ENCODE assay signal across 8 cellular contexts in genomic region chr9:37408933-37409710, GRCh38. TPM values are rescaled to one million over a fixed set of nuclear protein-coding genes. Genes with fewer than 3 reads are reported as not detected.
DNase-seq lines count a peak whose midpoint lies in the region; ATAC-seq and TF ChIP-seq lines count a peak whose summit lies in the region.

No MANE protein-coding gene starts in this region.

- H3F3A ChIP-seq in OCI-LY1 (ENCODE audit: insufficient read depth, low read length), result 0 out of 2 replicates have a peak, but pooled peaks cover 7% of the 10 kb centered on the region

- H2AFZ ChIP-seq in OCI-LY1 (ENCODE audit: low read length), result no peak overlapping the region

- no peaks in the 10 kb centered on the region for H3K9me3 Mint-ChIP-seq in activated naive CD8-positive, alpha-beta T cell treated with anti-CD3 and anti-CD28 coated beads, Interleukin-2, amount 10 ng/mL, durations not matched to agents 7 days and 5 days
- no peaks in the 10 kb centered on the region for H3K9me3 Mint-ChIP-seq in stimulated activated naive CD8-positive, alpha-beta T cell treated with anti-CD3 and anti-CD28 coated beads, Interleukin-15, Interleukin-2, amounts not matched to agents 100 ng/mL and 50 ng/mL, for 24 hours

- no peaks in the 10 kb centered on the region for H3K79me2 ChIP-seq in OCI-LY1 (ENCODE audit: insufficient read depth, low read length)

- peaks cover 8% of the 10 kb centered on the region for H3K4me1 Mint-ChIP-seq in activated naive CD8-positive, alpha-beta T cell treated with anti-CD3 and anti-CD28 coated beads, Interleukin-2, amount 10 ng/mL, durations not matched to agents 7 days and 5 days
- peaks cover 58% of the 10 kb centered on the region for H3K4me1 Mint-ChIP-seq in stimulated activated naive CD8-positive, alpha-beta T cell treated with anti-CD3 and anti-CD28 coated beads, Interleukin-15, Interleukin-2, amounts not matched to agents 100 ng/mL and 50 ng/mL, for 24 hours (ENCODE audit: low read depth)

- H3K27ac Mint-ChIP-seq in activated naive CD8-positive, alpha-beta T cell treated with anti-CD3 and anti-CD28 coated beads, Interleukin-2, amount 10 ng/mL, durations not matched to agents 7 days and 5 days, result no peak overlapping the region
- H3K27ac Mint-ChIP-seq in stimulated activated naive CD8-positive, alpha-beta T cell treated with anti-CD3 and anti-CD28 coated beads, Interleukin-15, Interleukin-2, amounts not matched to agents 100 ng/mL and 50 ng/mL, for 24 hours, result peak overlapping the region; percentile 74

- H3K36me3 Mint-ChIP-seq in activated naive CD8-positive, alpha-beta T cell treated with anti-CD3 and anti-CD28 coated beads, Interleukin-2, amount 10 ng/mL, durations not matched to agents 7 days and 5 days, result no peaks in the 10 kb centered on the region
- H3K36me3 Mint-ChIP-seq in stimulated activated naive CD8-positive, alpha-beta T cell treated with anti-CD3 and anti-CD28 coated beads, Interleukin-15, Interleukin-2, amounts not matched to agents 100 ng/mL and 50 ng/mL, for 24 hours (ENCODE audit: low read depth), result no peaks in the 10 kb centered on the region

- H3K4me2 ChIP-seq in OCI-LY1 (ENCODE audit: low read length), result peak overlapping the region; percentile 85

- TF ChIP-seq CTCF in GM10266 (IDR thresholded peaks at IDR 0.05; ENCODE audit: control insufficient read depth, insufficient read depth, low read depth, missing control alignments), result no peak
- TF ChIP-seq CTCF in OCI-LY1 (IDR thresholded peaks at IDR 0.05; ENCODE audit: low read length), result peak; percentile 14; the same call in 1 of the 2 replicates

- no peaks in the 10 kb centered on the region for H3K9me3 ChIP-seq in OCI-LY1 (ENCODE audit: low read length)

- peak overlapping the region; percentile 89 for H3K9ac ChIP-seq in OCI-LY1 (ENCODE audit: low read length)

- peak; percentile 87 for ATAC-seq in GM21619 (IDR thresholded peaks at IDR 0.05; ENCODE audit: unreplicated experiment)
- ATAC-seq in activated naive CD8-positive, alpha-beta T cell treated with anti-CD3 and anti-CD28 coated beads, Interleukin-2, amount 10 ng/mL, durations not matched to agents 7 days and 5 days (ENCODE audit: low read depth), result peak; percentile 57

- POLR2A ChIA-PET in activated naive CD8-positive, alpha-beta T cell treated with anti-CD3 and anti-CD28 coated beads, Interleukin-2, amount 10 ng/mL, durations not matched to agents 7 days and 5 days (lab: Charles Lee), result interaction anchor here (0.6 kb wide), 1 partner anchor 550 kb away, joined by 4 read pairs; no protein-coding TSS in a partner anchor

- peak overlapping the region; percentile 16 for H3K4me3 Mint-ChIP-seq in activated naive CD8-positive, alpha-beta T cell treated with anti-CD3 and anti-CD28 coated beads, Interleukin-2, amount 10 ng/mL, durations not matched to agents 7 days and 5 days
- peak overlapping the region; percentile 31 for H3K4me3 Mint-ChIP-seq in stimulated activated naive CD8-positive, alpha-beta T cell treated with anti-CD3 and anti-CD28 coated beads, Interleukin-15, Interleukin-2, amounts not matched to agents 100 ng/mL and 50 ng/mL, for 24 hours

- H3K27me3 Mint-ChIP-seq in activated naive CD8-positive, alpha-beta T cell treated with anti-CD3 and anti-CD28 coated beads, Interleukin-2, amount 10 ng/mL, durations not matched to agents 7 days and 5 days, result no peaks in the 10 kb centered on the region
- H3K27me3 Mint-ChIP-seq in stimulated activated naive CD8-positive, alpha-beta T cell treated with anti-CD3 and anti-CD28 coated beads, Interleukin-15, Interleukin-2, amounts not matched to agents 100 ng/mL and 50 ng/mL, for 24 hours, result no peaks in the 10 kb centered on the region

- H3K4me3 ChIP-seq in OCI-LY1 (ENCODE audit: low read depth, low read length, poor library complexity, severe bottlenecking), result peak overlapping the region; percentile 58

- peaks cover 100% of the 10 kb centered on the region for H3K4me1 ChIP-seq in OCI-LY1 (ENCODE audit: insufficient read depth, low read length, severe bottlenecking)

- no peaks in the 10 kb centered on the region for H3K36me3 ChIP-seq in OCI-LY1 (ENCODE audit: insufficient read depth, low read length)

- peak overlapping the region; percentile 100 for H3K27ac ChIP-seq in OCI-LY1 (ENCODE audit: low read depth, low read length, poor library complexity, severe bottlenecking)

- H3K27me3 ChIP-seq in OCI-LY1 (ENCODE audit: insufficient read depth, low read length), result no peaks in the 10 kb centered on the region

- no peaks in the 10 kb centered on the region for H3K9me2 ChIP-seq in OCI-LY1 (ENCODE audit: low read depth, low read length)

- DNase-seq in GM10266 (ENCODE audit: extremely low spot score), result peak; percentile 77
- DNase-seq in activated naive CD8-positive, alpha-beta T cell treated with anti-CD3 and anti-CD28 coated beads, Interleukin-2, amount 10 ng/mL, durations not matched to agents 7 days and 5 days, result no peak
- no peak for DNase-seq in C1 segment of cervical spinal cord (lab: John Stamatoyannopoulos, UW)
- no peak for DNase-seq in UCSD-AML1 (lab: John Stamatoyannopoulos, UW; ENCODE audit: unreplicated experiment)
- DNase-seq in D341Med (ENCODE audit: low spot score), result no peak

- H4K20me1 ChIP-seq in OCI-LY1 (ENCODE audit: insufficient read depth, low read length), result no peaks in the 10 kb centered on the region

RNA-seq across cellular contexts. Expression of gene GRHPR, which starts 13.4 kb away (rescaled TPM):
- 10 to 100 TPM; 63.1 to 67.9 TPM for total RNA-seq in activated naive CD8-positive, alpha-beta T cell treated with anti-CD3 and anti-CD28 coated beads, Interleukin-2, amount 10 ng/mL, durations not matched to agents 7 days and 5 days

RNA-seq across cellular contexts. Expression of gene ZBTB5, which starts 56.1 kb away (rescaled TPM):
- total RNA-seq in activated naive CD8-positive, alpha-beta T cell treated with anti-CD3 and anti-CD28 coated beads, Interleukin-2, amount 10 ng/mL, durations not matched to agents 7 days and 5 days, result 10 to 100 TPM; 12.5 to 13.3 TPM
